ENCODE assay signal across 8 cellular contexts in genomic region chr20:45407067-45407745, GRCh38. TPM values are rescaled to one million over a fixed set of nuclear protein-coding genes. Genes with fewer than 3 reads are reported as not detected.
A peak's percentile ranks its signal among the peaks of the same experiment; 100 is the strongest.
DNase-seq lines count a peak whose midpoint lies in the region; ATAC-seq, FAIRE-seq and TF ChIP-seq lines count a peak whose summit lies in the region.

No MANE protein-coding gene starts in this region.

- CTCF ChIA-PET in HEK293T (lab: Yijun Ruan, JAX): interaction anchor here (0.6 to 1.6 kb wide), 3 partner anchors 30 to 113 kb away, joined by 3 to 6 read pairs (median 3); no protein-coding TSS in a partner anchor

- peaks cover 0 to 6% (median 0%) of the 10 kb centered on the region in 3 donors for H3K36me3 ChIP-seq in pancreas

- H3K9me3 ChIP-seq in pancreas: no peaks in the 10 kb centered on the region

- H3K27ac ChIP-seq in pancreas: peak overlapping the region; percentile 42 to 80 (median 60)

- WGBS in pancreas, 2 donors: 21% methylated on average over 30 of the region's 30 CpGs

- peak; percentile 66 for ATAC-seq in left ventricle myocardium superior
- peak; percentile 50 to 66 (median 63) for ATAC-seq in pancreas
- ATAC-seq in HG02623 (IDR thresholded peaks at IDR 0.05; ENCODE audit: unreplicated experiment): no peak
- ATAC-seq in HG02642 (IDR thresholded peaks at IDR 0.05; ENCODE audit: poor library complexity, unreplicated experiment): no peak

- H3K4me1 ChIP-seq in pancreas: peaks cover 0 to 3% (median 0%) of the 10 kb centered on the region in 3 donors

- FAIRE-seq in pancreas (lab: Jason Lieb, UNC): no peak

- H3K4me3 ChIP-seq in pancreas: peak overlapping the region; percentile 34 to 95 (median 72)

- peak; percentile 25 for DNase-seq in AG08395 (ENCODE audit: low spot score)
- peak; percentile 17 for DNase-seq in HEK293T (ENCODE audit: extremely low spot score)
- DNase-seq in amygdala (lab: John Stamatoyannopoulos, UW): peak in 30 of 56 donors; percentile 28 to 71 (median 53)
- peak; percentile 78 for DNase-seq in left ventricle myocardium superior
- peak in 4 of 6 donors; percentile 32 to 84 (median 62) for DNase-seq in pancreas
- no peak for DNase-seq in OCI-M2 (lab: John Stamatoyannopoulos, UW; ENCODE audit: unreplicated experiment)

- POLR2A ChIA-PET in HEK293T (lab: Yijun Ruan, JAX): interaction anchor here (0.7 to 3.5 kb wide), 12 partner anchors 9 to 474 kb away, joined by 3 to 43 read pairs (median 4); partner anchors contain the start of genes PIGT, SYS1 and ZSWIM1

- H3K27me3 ChIP-seq in pancreas: no peaks in the 10 kb centered on the region

- TF ChIP-seq CTCF in pancreas (IDR thresholded peaks at IDR 0.05): no peak

- intact Hi-C loops in left ventricle myocardium superior (cut with micrococcal nuclease): no loop called here
- intact Hi-C loops in pancreas (cut with DNase I): no loop called here

TF ChIP-seq in HEK293T, 16 proteins besides CTCF, POLR2A, EP300 and RAD21:
- TF ChIP-seq ARNT (IDR thresholded peaks at IDR 0.05) (no peak), SUZ12 (IDR thresholded peaks at IDR 0.05) (no peak), NFRKB (IDR thresholded peaks at IDR 0.05) (no peak), BHLHE40 (IDR thresholded peaks at IDR 0.05; ENCODE audit: borderline replicate concordance) (no peak), FOXM1 (IDR thresholded peaks at IDR 0.05; ENCODE audit: borderline replicate concordance) (no peak)
TF ChIP-seq in HEK293T: peak in this region for 0.

RNA-seq across cellular contexts. Expression of gene DBNDD2, which starts 0.9 kb away (rescaled TPM):
- total RNA-seq in left ventricle myocardium superior: 339 TPM
- 10 to 100 TPM; 11.6 to 25.7 (median 17.9) TPM for total RNA-seq in pancreas
- polyA plus RNA-seq in pancreas: 10 to 100 TPM; 21.2 to 31.0 TPM

RNA-seq across cellular contexts. Expression of gene PIGT, which starts 8.7 kb away (rescaled TPM):
- total RNA-seq in left ventricle myocardium superior (115 TPM), pancreas (10 to 100 TPM; 35.3 to 59.1 (median 46.2) TPM)
- 10 to 100 TPM; 60.7 to 69.1 TPM for polyA plus RNA-seq in pancreas

RNA-seq across cellular contexts. Expression of gene TP53TG5, which starts 29.1 kb away (rescaled TPM):
- total RNA-seq in left ventricle myocardium superior (2.1 TPM), pancreas (under 1 TPM in 1 of 6 donors, not detected in 5; 0.44 TPM)
- not detected for polyA plus RNA-seq in pancreas

RNA-seq across cellular contexts. Expression of gene SYS1, which starts 44.2 kb away (rescaled TPM):
- total RNA-seq in left ventricle myocardium superior (22.6 TPM), pancreas (10 to 100 TPM; 11.1 to 19.0 (median 16.5) TPM)
- polyA plus RNA-seq in pancreas: 10 to 100 TPM in 1 of 2 donors, 1 to 10 TPM in 1; 9.6 to 13.7 TPM

RNA-seq across cellular contexts. Expression of gene SDC4, which starts 59.0 kb away (rescaled TPM):
- total RNA-seq in left ventricle myocardium superior (76.9 TPM), pancreas (100 to 1,000 TPM in 2 of 6 donors, 10 to 100 TPM in 4; 50.9 to 208 (median 56.0) TPM)
- polyA plus RNA-seq in pancreas: 10 to 100 TPM; 48.2 to 54.8 TPM

Comparison
In these comparisons a context has a peak if more than half of its experiments do, and no peak if none do; other contexts are left out.
1. ATAC-seq: peak in left ventricle myocardium superior (single experiment) and pancreas (4 of 4); none in HG02623 (single experiment) and HG02642 (single experiment).
2. RNA of gene DBNDD2, which starts 0.9 kb away (total RNA-seq): 339 TPM in left ventricle myocardium superior (single experiment); 11.6 to 25.7 TPM in pancreas; every median in the first group is over 10 times any median in the second.